ENCODE assay signal across 14 cellular contexts in genomic region chr3:44031387-44032380, GRCh38.
"Had no signal": no experiment of that assay in that cellular context is flagged by ENCODE, and none has a peak within 500 bp of the region (broad histone marks: within the 10 kb centered on the region; RNA-seq: fewer than 3 reads in every experiment).

No MANE protein-coding gene starts in this region.

- ATAC-seq: activated CD4-positive, alpha-beta T cell treated with anti-CD3 and anti-CD28 coated beads for 36 hours; activated CD8-positive, alpha-beta T cell treated with anti-CD3 and anti-CD28 coated beads for 36 hours; activated naive CD8-positive, alpha-beta T cell treated with anti-CD3 and anti-CD28 coated beads, Interleukin-2, amount 50 U/mL, for 24 hours; effector memory CD8-positive, alpha-beta T cell had no signal

- DNase-seq: activated CD4-positive, alpha-beta T cell treated with anti-CD3 and anti-CD28 coated beads for 36 hours; activated CD8-positive, alpha-beta memory T cell treated with anti-CD3 and anti-CD28 coated beads, Interleukin-2, amount 50 U/mL, for 4 hours; activated CD8-positive, alpha-beta T cell treated with anti-CD3 and anti-CD28 coated beads for 36 hours; activated naive CD4-positive, alpha-beta T cell; activated naive CD8-positive, alpha-beta T cell treated with anti-CD3 and anti-CD28 coated beads, Interleukin-2, amount 50 U/mL, for 24 hours; central memory CD4-positive, alpha-beta T cell; effector memory CD8-positive, alpha-beta T cell; hippocampal formation; kidney glomerular epithelial cell; T-helper 1 cell; WERI-Rb-1 had no signal

- H3K36me3 ChIP-seq: WERI-Rb-1 had no signal

- H3K4me3 ChIP-seq: skin epidermis had no signal

- FAIRE-seq: astrocyte had no signal

- H3K27ac ChIP-seq: epithelial cell of prostate, skin epidermis, WERI-Rb-1 had no signal
